In the genomic region with DNA sequence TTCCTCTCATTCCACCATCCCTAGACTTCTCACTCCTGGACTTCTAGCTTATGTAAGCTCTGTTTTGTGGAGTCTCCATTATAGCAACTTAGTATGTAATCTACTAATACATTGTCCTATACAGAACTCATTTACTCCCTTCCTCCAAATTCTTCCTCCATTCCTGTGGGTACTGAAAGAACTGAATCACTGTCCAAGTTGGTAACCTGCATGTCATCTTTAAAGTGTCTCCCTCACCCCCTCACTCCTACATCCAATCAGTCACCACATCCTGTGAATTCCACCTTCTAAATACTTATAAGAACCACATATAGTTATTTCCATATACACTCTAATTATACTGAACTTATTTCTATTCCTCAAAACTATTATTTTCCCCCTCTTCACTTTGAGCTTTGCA, we compare ENCODE assay signal across 23 cellular contexts. TPM values are rescaled to one million over a fixed set of nuclear protein-coding genes. Genes with fewer than 3 reads are reported as not detected.
DNase-seq lines count a peak whose midpoint lies in the region; ATAC-seq and TF ChIP-seq lines count a peak whose summit lies in the region.
"Had no signal": no experiment of that assay in that cellular context is flagged by ENCODE, and none has a peak within 500 bp of the region (broad histone marks: within the 10 kb centered on the region; RNA-seq: fewer than 3 reads in every experiment).

No MANE protein-coding gene starts in this region.

- H3K27ac Mint-ChIP-seq in activated CD4-positive, alpha-beta T cell treated with anti-CD3 and anti-CD28 coated beads, Interleukin-2, amount 10 ng/mL, durations not matched to agents 7 days and 5 days = no peak overlapping the region
- H3K27ac Mint-ChIP-seq in activated CD4-positive, alpha-beta memory T cell treated with anti-CD3 and anti-CD28 coated beads, Interleukin-2, amount 10 ng/mL, durations not matched to agents 7 days and 5 days = no peak overlapping the region
- H3K27ac Mint-ChIP-seq: CD4-positive, alpha-beta memory T cell had no signal

- H3K9me2 ChIP-seq in PC-9 (ENCODE audit: insufficient read depth) = no peaks in the 10 kb centered on the region

- dilution Hi-C loops in mammary epithelial cell (cut with HindIII; ENCODE audit: low sequenced_read_pairs) = no loop called here

- peak overlapping the region; percentile 3 for H2AFZ ChIP-seq in mammary epithelial cell (ENCODE audit: low read depth, low read length)
- H2AFZ ChIP-seq in PC-9 = peak overlapping the region; percentile 48; the same call in 1 of the 2 replicates

- H3F3A ChIP-seq in PC-9 (ENCODE audit: insufficient read depth, low read depth) = no peaks in the 10 kb centered on the region

- H3K27me3 ChIP-seq in mammary epithelial cell (ENCODE audit: insufficient read depth, low read length) (no peaks in the 10 kb centered on the region), breast epithelium (no peaks in the 10 kb centered on the region), PC-9 (ENCODE audit: insufficient read depth, low read depth) (no peaks in the 10 kb centered on the region), foreskin keratinocyte (no peaks in the 10 kb centered on the region)
- H3K27me3 ChIP-seq: BLaER1 treated with 17β-estradiol and CSF1 and Interleukin-3, amounts not matched to agents 10 nM and 100 nM had no signal

- ATAC-seq in foreskin keratinocyte (peak; percentile 51), GM19455 (IDR thresholded peaks at IDR 0.05; ENCODE audit: unreplicated experiment) (no peak)
- ATAC-seq: PC-3 had no signal

- no peaks in the 10 kb centered on the region for H3K9me3 Mint-ChIP-seq in activated CD4-positive, alpha-beta T cell treated with anti-CD3 and anti-CD28 coated beads, Interleukin-2, amount 10 ng/mL, durations not matched to agents 7 days and 5 days
- H3K9me3 Mint-ChIP-seq in activated CD4-positive, alpha-beta memory T cell treated with anti-CD3 and anti-CD28 coated beads, Interleukin-2, amount 10 ng/mL, durations not matched to agents 7 days and 5 days = peaks cover 4% of the 10 kb centered on the region

- no peaks in the 10 kb centered on the region for H3K36me3 ChIP-seq in mammary epithelial cell (ENCODE audit: insufficient read depth, low read length)
- no peaks in the 10 kb centered on the region for H3K36me3 ChIP-seq in breast epithelium
- H3K36me3 ChIP-seq in PC-9 (ENCODE audit: low read depth) = no peaks in the 10 kb centered on the region

- no peaks in the 10 kb centered on the region for H3K9me3 ChIP-seq in mammary epithelial cell (replicated peaks; ENCODE audit: insufficient read depth, low read length)
- H3K9me3 ChIP-seq in breast epithelium = no peaks in the 10 kb centered on the region
- no peaks in the 10 kb centered on the region for H3K9me3 ChIP-seq in PC-9 (ENCODE audit: insufficient read depth, low read depth)
- H3K9me3 ChIP-seq: BLaER1 treated with 17β-estradiol and CSF1 and Interleukin-3, amounts not matched to agents 10 nM and 100 nM had no signal

- intact Hi-C loops in mammary epithelial cell (cut with micrococcal nuclease) = no loop called here
- intact Hi-C loops in breast epithelium (cut with DNase I; ENCODE audit: low total_unique reads) = no loop called here
- intact Hi-C loops in PC-9 (cut with micrococcal nuclease; ENCODE audit: unreplicated experiment) = no loop called here

- H3K27ac ChIP-seq in mammary epithelial cell (ENCODE audit: insufficient read depth, low read depth, low read length) (no peak overlapping the region), breast epithelium (no peak overlapping the region), PC-9 (no peak overlapping the region), foreskin keratinocyte (no peak overlapping the region)
- H3K27ac ChIP-seq: 22Rv1; BLaER1 treated with 17β-estradiol and CSF1 and Interleukin-3, amounts not matched to agents 10 nM and 100 nM had no signal

- H3K4me1 ChIP-seq in mammary epithelial cell (ENCODE audit: insufficient read depth, low read length) = no peaks in the 10 kb centered on the region
- H3K4me1 ChIP-seq in breast epithelium = no peaks in the 10 kb centered on the region
- no peaks in the 10 kb centered on the region for H3K4me1 ChIP-seq in PC-9 (replicated peaks; ENCODE audit: insufficient read depth)
- H3K4me1 ChIP-seq in foreskin keratinocyte = no peaks in the 10 kb centered on the region
- H3K4me1 ChIP-seq: BLaER1 treated with 17β-estradiol and CSF1 and Interleukin-3, amounts not matched to agents 10 nM and 100 nM had no signal

- in situ Hi-C loops in mammary epithelial cell (cut with MboI; ENCODE audit: low sequenced_read_pairs in 2 of 2) = no loop called here

- H3K4me3 Mint-ChIP-seq in activated CD4-positive, alpha-beta T cell treated with anti-CD3 and anti-CD28 coated beads, Interleukin-2, amount 10 ng/mL, durations not matched to agents 7 days and 5 days = no peak overlapping the region
- no peak overlapping the region for H3K4me3 Mint-ChIP-seq in activated CD4-positive, alpha-beta memory T cell treated with anti-CD3 and anti-CD28 coated beads, Interleukin-2, amount 10 ng/mL, durations not matched to agents 7 days and 5 days
- H3K4me3 Mint-ChIP-seq: CD4-positive, alpha-beta memory T cell had no signal

- H3K4me2 ChIP-seq in mammary epithelial cell (ENCODE audit: insufficient read depth, low read depth, low read length) (no peak overlapping the region), PC-9 (no peak overlapping the region)
- H3K4me2 ChIP-seq: BLaER1 treated with 17β-estradiol and CSF1 and Interleukin-3, amounts not matched to agents 10 nM and 100 nM had no signal

- H3K4me3 ChIP-seq in mammary epithelial cell (replicated peaks in 1 of 3; ENCODE audit: insufficient read depth in 1 of 3, low read depth in 2 of 3, low read length in 3 of 3) = no peak overlapping the region
- H3K4me3 ChIP-seq in breast epithelium = no peak overlapping the region
- no peak overlapping the region for H3K4me3 ChIP-seq in PC-9
- H3K4me3 ChIP-seq: BLaER1 treated with 17β-estradiol and CSF1 and Interleukin-3, amounts not matched to agents 10 nM and 100 nM had no signal

- H4K20me1 ChIP-seq in mammary epithelial cell (ENCODE audit: insufficient read depth, low read length) (no peaks in the 10 kb centered on the region), PC-9 (ENCODE audit: insufficient read depth) (no peaks in the 10 kb centered on the region)
- H4K20me1 ChIP-seq: BLaER1 treated with 17β-estradiol and CSF1 and Interleukin-3, amounts not matched to agents 10 nM and 100 nM had no signal

- TF ChIP-seq POLR2A in breast epithelium (IDR thresholded peaks at IDR 0.05) = no peak

- BruUV-seq in mammary epithelial cell (replicated peaks; lab: Mats Ljungman, UMichigan) (no TSS peak), PC-9 (replicated peaks; lab: Mats Ljungman, UMichigan) (no TSS peak)

- H3K36me3 Mint-ChIP-seq in activated CD4-positive, alpha-beta T cell treated with anti-CD3 and anti-CD28 coated beads, Interleukin-2, amount 10 ng/mL, durations not matched to agents 7 days and 5 days (ENCODE audit: low read depth) = no peaks in the 10 kb centered on the region
- no peaks in the 10 kb centered on the region for H3K36me3 Mint-ChIP-seq in activated CD4-positive, alpha-beta memory T cell treated with anti-CD3 and anti-CD28 coated beads, Interleukin-2, amount 10 ng/mL, durations not matched to agents 7 days and 5 days (ENCODE audit: low read depth)

- no peak overlapping the region for H3K9ac ChIP-seq in mammary epithelial cell (ENCODE audit: insufficient read depth, low read length)
- H3K9ac ChIP-seq: BLaER1 treated with 17β-estradiol and CSF1 and Interleukin-3, amounts not matched to agents 10 nM and 100 nM had no signal

- DNase-seq in mammary epithelial cell (peak; percentile 33), breast epithelium (ENCODE audit: low spot score in 2 of 2) (no peak), PC-9 (no peak), foreskin keratinocyte (peak in 1 of 2 donors; percentile 27), DMS53 (lab: John Stamatoyannopoulos, UW) (no peak)
- DNase-seq in activated CD4-positive, alpha-beta T cell treated with anti-CD3 and anti-CD28 coated beads, Interleukin-2, amount 10 ng/mL, durations not matched to agents 7 days and 5 days = no peak
- DNase-seq in activated CD4-positive, alpha-beta memory T cell treated with anti-CD3 and anti-CD28 coated beads, Interleukin-2, amount 10 ng/mL, durations not matched to agents 7 days and 5 days = no peak
- DNase-seq: ACHN; CD4-positive, alpha-beta memory T cell; GOT3; Kasumi-1; NCI-H1694; NCI-H2081; NCI-H2171 treated with DMSO at 0.1 percent for 48 hours; NCI-H446; NCI-H526; PC-3; RPMI8226; SHP77; SW 1271 had no signal

- H3K4me1 Mint-ChIP-seq in activated CD4-positive, alpha-beta T cell treated with anti-CD3 and anti-CD28 coated beads, Interleukin-2, amount 10 ng/mL, durations not matched to agents 7 days and 5 days = no peaks in the 10 kb centered on the region
- H3K4me1 Mint-ChIP-seq in activated CD4-positive, alpha-beta memory T cell treated with anti-CD3 and anti-CD28 coated beads, Interleukin-2, amount 10 ng/mL, durations not matched to agents 7 days and 5 days = no peaks in the 10 kb centered on the region
- H3K4me1 Mint-ChIP-seq: CD4-positive, alpha-beta memory T cell had no signal

- H3K27me3 Mint-ChIP-seq in activated CD4-positive, alpha-beta T cell treated with anti-CD3 and anti-CD28 coated beads, Interleukin-2, amount 10 ng/mL, durations not matched to agents 7 days and 5 days = no peaks in the 10 kb centered on the region
- H3K27me3 Mint-ChIP-seq in activated CD4-positive, alpha-beta memory T cell treated with anti-CD3 and anti-CD28 coated beads, Interleukin-2, amount 10 ng/mL, durations not matched to agents 7 days and 5 days = no peaks in the 10 kb centered on the region
- H3K27me3 Mint-ChIP-seq: CD4-positive, alpha-beta memory T cell had no signal

- POLR2A ChIA-PET in PC-9 (lab: Charles Lee; ENCODE audit: unreplicated experiment) = no interaction called here
- POLR2A ChIA-PET in activated CD4-positive, alpha-beta T cell treated with anti-CD3 and anti-CD28 coated beads, Interleukin-2, amount 10 ng/mL, durations not matched to agents 7 days and 5 days (lab: Charles Lee) = no interaction called here
- POLR2A ChIA-PET in activated CD4-positive, alpha-beta memory T cell treated with anti-CD3 and anti-CD28 coated beads, Interleukin-2, amount 10 ng/mL, durations not matched to agents 7 days and 5 days (lab: Charles Lee) = no interaction called here

- CTCF ChIA-PET in mammary epithelial cell (lab: Charles Lee; ENCODE audit: low non-redundant PET) (interaction anchor here (0.6 kb wide), 1 partner anchor 31 kb away, joined by 3 read pairs; no protein-coding TSS in a partner anchor), PC-9 (lab: Charles Lee) (interaction anchor here (0.5 to 0.6 kb wide), 2 partner anchors 942 to 1411 kb away, joined by 3 to 6 read pairs; no protein-coding TSS in a partner anchor)
- CTCF ChIA-PET in activated CD4-positive, alpha-beta T cell treated with anti-CD3 and anti-CD28 coated beads, Interleukin-2, amount 10 ng/mL, durations not matched to agents 7 days and 5 days (lab: Charles Lee) = no interaction called here
- CTCF ChIA-PET in activated CD4-positive, alpha-beta memory T cell treated with anti-CD3 and anti-CD28 coated beads, Interleukin-2, amount 10 ng/mL, durations not matched to agents 7 days and 5 days (lab: Charles Lee) = no interaction called here

- H3K79me2 ChIP-seq in mammary epithelial cell (ENCODE audit: insufficient read depth, low read length) = no peaks in the 10 kb centered on the region
- H3K79me2 ChIP-seq in PC-9 (ENCODE audit: low read depth) = no peaks in the 10 kb centered on the region

- TF ChIP-seq CTCF in mammary epithelial cell (conservative IDR thresholded peaks at IDR 0.05 in 1 of 2, IDR thresholded peaks at IDR 0.05 in 1 of 2; ENCODE audit: extremely low read depth in 1 of 2, insufficient read depth in 1 of 2, low read depth in 1 of 2, low read length in 2 of 2) (no peak), breast epithelium (IDR thresholded peaks at IDR 0.05) (no peak), PC-9 (conservative IDR thresholded peaks at IDR 0.05) (no peak), foreskin keratinocyte (conservative IDR thresholded peaks at IDR 0.05) (no peak)

RNA-seq across cellular contexts. Expression of a gene that starts 20.3 kb away (rescaled TPM):
- total RNA-seq in mammary epithelial cell = 10 to 100 TPM in 1 of 2 donors, 1 to 10 TPM in 1; 2.8 to 10.7 TPM
- polyA plus RNA-seq in mammary epithelial cell = 1.9 TPM
- 12.6 TPM for polyA minus RNA-seq in mammary epithelial cell
- 10 to 100 TPM; 50.1 to 81.4 (median 60.6) TPM for total RNA-seq in breast epithelium
- 6.5 and 8.5 TPM in 2 replicates for total RNA-seq in PC-9 (2021)
- 12.6 and 13.6 TPM in 2 replicates for total RNA-seq in foreskin keratinocyte
- polyA plus RNA-seq in foreskin keratinocyte = 1.7 and 2.4 TPM in 2 replicates
- total RNA-seq in activated CD4-positive, alpha-beta T cell treated with anti-CD3 and anti-CD28 coated beads, Interleukin-2, amount 10 ng/mL, durations not matched to agents 7 days and 5 days = under 1 TPM; 0.62 to 0.84 TPM
- total RNA-seq in activated CD4-positive, alpha-beta memory T cell treated with anti-CD3 and anti-CD28 coated beads, Interleukin-2, amount 10 ng/mL, durations not matched to agents 7 days and 5 days = under 1 TPM; 0.81 to 0.93 TPM

Comparison
In these comparisons a context has a peak if more than half of its experiments do, and no peak if none do; other contexts are left out.
1. CTCF ChIA-PET loops: an anchor here in mammary epithelial cell (0.6 kb wide) and PC-9 (0.5 to 0.6 kb wide); none called in activated CD4-positive, alpha-beta T cell treated with anti-CD3 and anti-CD28 coated beads, Interleukin-2, amount 10 ng/mL, durations not matched to agents 7 days and 5 days and activated CD4-positive, alpha-beta memory T cell treated with anti-CD3 and anti-CD28 coated beads, Interleukin-2, amount 10 ng/mL, durations not matched to agents 7 days and 5 days.